8 cellular contexts compared by ENCODE assay signal in the genomic region with DNA sequence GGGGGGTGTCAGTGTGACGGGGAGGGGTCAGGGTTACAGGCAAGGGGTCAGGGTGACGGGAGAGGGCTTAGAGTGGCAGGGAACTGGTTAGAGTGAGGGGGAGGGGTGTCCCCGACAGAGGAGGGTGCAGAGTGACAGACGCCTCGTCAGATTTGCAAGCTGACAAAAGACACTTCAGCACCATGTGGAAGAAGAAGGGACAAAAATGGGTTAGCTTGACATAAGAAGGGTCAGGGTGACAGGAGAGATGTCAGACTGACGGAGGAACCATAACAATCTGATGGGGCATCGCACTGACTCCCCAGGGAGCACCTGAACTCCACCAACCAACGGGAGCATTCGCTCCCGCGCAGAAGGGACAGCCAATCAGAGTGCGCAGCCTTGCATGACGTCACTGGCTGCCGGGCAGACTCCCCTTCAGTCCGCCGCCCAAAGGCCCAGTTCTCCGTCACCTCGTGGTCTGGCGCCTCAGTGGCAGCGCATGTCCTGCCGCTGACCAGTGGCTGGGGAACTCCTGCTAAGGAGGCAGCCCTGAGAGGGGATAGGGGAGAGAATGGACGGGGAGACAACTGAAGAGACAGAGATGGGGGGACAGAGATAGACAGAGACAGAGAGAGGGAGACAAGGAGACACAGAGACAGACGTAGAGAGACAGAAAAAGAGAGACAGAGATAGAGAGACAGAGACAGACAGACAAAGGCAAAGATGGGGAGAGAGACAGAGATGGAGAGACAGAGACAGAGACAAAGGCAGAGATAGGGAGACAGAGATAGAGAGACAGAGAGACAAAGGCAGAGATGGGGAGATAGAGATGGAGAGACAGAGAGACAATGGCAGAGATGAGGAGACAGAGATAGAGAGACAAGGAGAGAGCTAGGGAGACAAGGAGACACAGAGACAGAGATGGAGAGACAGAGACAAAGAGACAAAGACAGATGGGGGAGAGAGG. TPM values are rescaled to one million over a fixed set of nuclear protein-coding genes. Genes with fewer than 3 reads are reported as not detected.
DNase-seq lines count a peak whose midpoint lies in the region; ATAC-seq, FAIRE-seq and TF ChIP-seq lines count a peak whose summit lies in the region.

No MANE protein-coding gene starts in this region.

- H3K4me3 ChIP-seq in WERI-Rb-1 (ENCODE audit: low read depth, low read length): no peak overlapping the region
- H3K4me3 ChIP-seq in kidney (ENCODE audit: low read length in 2 of 2): no peak overlapping the region

- no peak overlapping the region for H3K27ac ChIP-seq in CD4-positive, alpha-beta T cell (ENCODE audit: low read depth, low read length)
- H3K27ac ChIP-seq in WERI-Rb-1: no peak overlapping the region
- no peak overlapping the region for H3K27ac ChIP-seq in kidney (ENCODE audit: low read depth in 2 of 2, low read length in 2 of 2)

- peak; percentile 95 for ATAC-seq in CD4-positive, alpha-beta T cell (ENCODE audit: poor library complexity)
- peak; percentile 68 for ATAC-seq in GM21423 (IDR thresholded peaks at IDR 0.05; ENCODE audit: unreplicated experiment)

- H3K27me3 Mint-ChIP-seq in CD4-positive, alpha-beta T cell: peaks cover 74% of the 10 kb centered on the region

- peaks cover 34% of the 10 kb centered on the region for H3K27me3 ChIP-seq in CD4-positive, alpha-beta T cell (ENCODE audit: control insufficient read depth, insufficient read depth, low read length)
- no peaks in the 10 kb centered on the region for H3K27me3 ChIP-seq in WERI-Rb-1 (ENCODE audit: insufficient read depth, low read depth, severe bottlenecking)

- no peaks in the 10 kb centered on the region for H3K36me3 Mint-ChIP-seq in CD4-positive, alpha-beta T cell (ENCODE audit: low read depth)

- H3K4me1 ChIP-seq in kidney (ENCODE audit: control insufficient read depth in 1 of 2, insufficient read depth in 1 of 2, low read depth in 1 of 2, low read length in 2 of 2): no peaks in the 10 kb centered on the region

- POLR2A ChIA-PET in CD4-positive, alpha-beta T cell (lab: Charles Lee): no interaction called here

- H3K9ac ChIP-seq in kidney (ENCODE audit: low read length in 2 of 2): no peak overlapping the region

- peak; percentile 43 to 76 (median 59) for DNase-seq in CD4-positive, alpha-beta T cell
- peak; percentile 45 for DNase-seq in NCI-H1092 treated with DMSO at 0.1 percent for 48 hours (lab: John Stamatoyannopoulos, UW)
- peak; percentile 86 for DNase-seq in WERI-Rb-1
- peak; percentile 87 to 90 for DNase-seq in T47D (ENCODE audit: low read depth in 1 of 2, low spot score in 1 of 2)
- DNase-seq in kidney: peak; percentile 93
- DNase-seq in stimulated activated CD4-positive, alpha-beta T cell treated with anti-CD3 and anti-CD28 coated beads, Interleukin-2, amount 100 ng/mL, for 4 hours (ENCODE audit: low read depth): peak; percentile 49
- no peak for DNase-seq in NCI-H187 treated with DMSO at 0.1 percent for 48 hours (lab: John Stamatoyannopoulos, UW)

- CTCF ChIA-PET in CD4-positive, alpha-beta T cell (lab: Charles Lee): no interaction called here

- intact Hi-C loops in CD4-positive, alpha-beta T cell (cut with DNase I, micrococcal nuclease): no loop called here
- intact Hi-C loops in kidney (cut with DNase I): no loop called here

- H3K4me3 Mint-ChIP-seq in CD4-positive, alpha-beta T cell: no peak overlapping the region

- FAIRE-seq in kidney (lab: Jason Lieb, UNC): no peak

- H3K9me3 Mint-ChIP-seq in CD4-positive, alpha-beta T cell: no peaks in the 10 kb centered on the region

- TF ChIP-seq CTCF in CD4-positive, alpha-beta T cell (IDR thresholded peaks at IDR 0.05): no peak
- TF ChIP-seq CTCF in WERI-Rb-1 (IDR thresholded peaks at IDR 0.05; ENCODE audit: low read depth, low read length): no peak
- TF ChIP-seq CTCF in kidney (IDR thresholded peaks at IDR 0.05; ENCODE audit: borderline replicate concordance, extremely low read depth, insufficient read depth): no peak

- peaks cover 7% of the 10 kb centered on the region for H3K9me3 ChIP-seq in CD4-positive, alpha-beta T cell (ENCODE audit: control insufficient read depth, low read length)
- H3K9me3 ChIP-seq in WERI-Rb-1 (ENCODE audit: severe bottlenecking) (no peaks in the 10 kb centered on the region), kidney (ENCODE audit: control insufficient read depth in 1 of 2, low read length in 2 of 2) (no peaks in the 10 kb centered on the region)

- H3K36me3 ChIP-seq in WERI-Rb-1 (peaks cover 12% of the 10 kb centered on the region), kidney (ENCODE audit: control insufficient read depth in 1 of 2, insufficient read depth in 2 of 2, low read length in 2 of 2) (no peaks in the 10 kb centered on the region)

- in situ Hi-C loops in T47D (cut with HindIII; ENCODE audit: low pct_unique_long_range_greater_than_20kb, low sequenced_read_pairs): no loop called here

- peaks cover 9% of the 10 kb centered on the region for H3K4me1 Mint-ChIP-seq in CD4-positive, alpha-beta T cell (ENCODE audit: low read depth)

- no peak overlapping the region for H3K27ac Mint-ChIP-seq in CD4-positive, alpha-beta T cell

RNA-seq across cellular contexts. Expression of a gene that starts 30.2 kb away (rescaled TPM):
- not detected for total RNA-seq in CD4-positive, alpha-beta T cell
- total RNA-seq in kidney: 3.0 TPM
- 1.6 TPM for polyA plus RNA-seq in kidney (ENCODE audit: insufficient read depth, low read depth, low replicate concordance)

RNA-seq across cellular contexts. Expression of a gene that starts 39.8 kb away (rescaled TPM):
- not detected for total RNA-seq in CD4-positive, alpha-beta T cell
- 0.63 TPM for total RNA-seq in kidney
- polyA plus RNA-seq in kidney (ENCODE audit: insufficient read depth, low read depth, low replicate concordance): 0.54 TPM

RNA-seq across cellular contexts. Expression of a gene that starts 40.2 kb away (rescaled TPM):
- total RNA-seq in CD4-positive, alpha-beta T cell: not detected
- total RNA-seq in kidney: 0.35 TPM
- polyA plus RNA-seq in kidney (ENCODE audit: insufficient read depth, low read depth, low replicate concordance): 0.24 TPM

RNA-seq across cellular contexts. Expression of a gene that starts 43.7 kb away (rescaled TPM):
- 1 to 10 TPM; 3.1 to 3.3 TPM for total RNA-seq in CD4-positive, alpha-beta T cell
- total RNA-seq in kidney: 9.6 TPM
- polyA plus RNA-seq in kidney (ENCODE audit: insufficient read depth, low read depth, low replicate concordance): 24.5 TPM
